In genomic region chr7:74726309-74727101, GRCh38 we compare ENCODE assay signal across 23 cellular contexts. TPM values are rescaled to one million over a fixed set of nuclear protein-coding genes. Genes with fewer than 3 reads are reported as not detected.
A peak's percentile ranks its signal among the peaks of the same experiment; 100 is the strongest.
DNase-seq lines count a peak whose midpoint lies in the region; ATAC-seq, FAIRE-seq and TF ChIP-seq lines count a peak whose summit lies in the region.
"Had no signal": no experiment of that assay in that cellular context is flagged by ENCODE, and none has a peak within 500 bp of the region (broad histone marks: within the 10 kb centered on the region; RNA-seq: fewer than 3 reads in every experiment).

No MANE protein-coding gene starts in this region.

- H3K4me3 ChIP-seq in astrocyte (ENCODE audit: insufficient read depth, low read depth, low read length) (no peak overlapping the region), subcutaneous abdominal adipose tissue (ENCODE audit: low read depth in 1 of 5, low read length in 5 of 5) (no peak overlapping the region), BE2C (ENCODE audit: low read depth, low read length) (no peak overlapping the region)
- H3K4me3 ChIP-seq: BLaER1, GM12878 had no signal

- no peak for FAIRE-seq in astrocyte (lab: Jason Lieb, UNC)
- FAIRE-seq: G401.6, GM12878, GM18507, RCC 7860 had no signal

- TF ChIP-seq CTCF in astrocyte (IDR thresholded peaks at IDR 0.05; ENCODE audit: insufficient read depth, low read depth, low read length) (no peak), nephron (IDR thresholded peaks at IDR 0.05; ENCODE audit: unreplicated experiment in 3 of 3) (no peak), BE2C (IDR thresholded peaks at IDR 0.05; ENCODE audit: low read depth, low read length) (no peak)

- H2AFZ ChIP-seq in astrocyte (ENCODE audit: low read depth, low read length), result no peak overlapping the region

- H3K4me1 Mint-ChIP-seq in astrocyte (ENCODE audit: low read depth, unreplicated experiment) (no peaks in the 10 kb centered on the region), nephron (peaks cover 8% of the 10 kb centered on the region)
- no peaks in the 10 kb centered on the region for H3K4me1 Mint-ChIP-seq in T-helper 2 cell treated with Interferon-gamma antibody and Interleukin-4, amounts not matched to agents 5 μg/mL and 100 μg/mL, for 36 hours (ENCODE audit: low read depth)

- H3K36me3 Mint-ChIP-seq in activated naive CD4-positive, alpha-beta T cell treated with anti-CD3 and anti-CD28 coated beads, Interleukin-2, amount 50 U/mL, for 72 hours, result peaks cover 0 to 10% of the 10 kb centered on the region in 2 donors
- H3K36me3 Mint-ChIP-seq in astrocyte (ENCODE audit: low read depth, unreplicated experiment) (peaks cover 5% of the 10 kb centered on the region), nephron (ENCODE audit: low read depth) (peaks cover 41% of the 10 kb centered on the region)
- H3K36me3 Mint-ChIP-seq in T-helper 2 cell treated with Interferon-gamma antibody and Interleukin-4, amounts not matched to agents 5 μg/mL and 100 μg/mL, for 36 hours (ENCODE audit: low read depth), result peaks cover 20% of the 10 kb centered on the region

- H3K4me2 ChIP-seq in astrocyte (ENCODE audit: low read length), result no peak overlapping the region
- H3K4me2 ChIP-seq: BLaER1 had no signal

- H3K27me3 ChIP-seq in astrocyte (ENCODE audit: insufficient read depth, low read length) (no peaks in the 10 kb centered on the region), subcutaneous abdominal adipose tissue (ENCODE audit: control insufficient read depth in 5 of 5, insufficient read depth in 4 of 5, low read length in 5 of 5) (no peaks in the 10 kb centered on the region), BE2C (no peaks in the 10 kb centered on the region)
- H3K27me3 ChIP-seq: BLaER1 had no signal

- H3K4me1 ChIP-seq in astrocyte (ENCODE audit: insufficient read depth, low read length) (no peaks in the 10 kb centered on the region), subcutaneous abdominal adipose tissue (ENCODE audit: control insufficient read depth in 5 of 5, insufficient read depth in 5 of 5, low read length in 5 of 5) (peaks cover 0 to 2% (median 0%) of the 10 kb centered on the region in 5 donors), BE2C (no peaks in the 10 kb centered on the region; the same call in 1 of the 2 replicates)
- H3K4me1 ChIP-seq: BLaER1 had no signal

- H3K9me3 ChIP-seq in astrocyte (ENCODE audit: insufficient read depth, low read depth, low read length), result no peaks in the 10 kb centered on the region
- no peaks in the 10 kb centered on the region for H3K9me3 ChIP-seq in subcutaneous abdominal adipose tissue (ENCODE audit: control insufficient read depth in 5 of 5, low read length in 5 of 5)
- no peaks in the 10 kb centered on the region for H3K9me3 ChIP-seq in BE2C
- H3K9me3 ChIP-seq: BLaER1 had no signal

- H3K27ac Mint-ChIP-seq in activated naive CD4-positive, alpha-beta T cell treated with anti-CD3 and anti-CD28 coated beads, Interleukin-2, amount 50 U/mL, for 72 hours, result peak overlapping the region; percentile 20 to 72
- H3K27ac Mint-ChIP-seq in astrocyte (ENCODE audit: unreplicated experiment) (peak overlapping the region; percentile 19), nephron (peak overlapping the region in 2 of 3 experiments; percentile 43 to 52)
- no peak overlapping the region for H3K27ac Mint-ChIP-seq in T-helper 2 cell treated with Interferon-gamma antibody and Interleukin-4, amounts not matched to agents 5 μg/mL and 100 μg/mL, for 36 hours

- no peak for DNase-seq in activated naive CD4-positive, alpha-beta T cell treated with anti-CD3 and anti-CD28 coated beads, Interleukin-2, amount 50 U/mL, for 72 hours (ENCODE audit: low spot score in 2 of 2)
- DNase-seq in activated naive CD4-positive, alpha-beta T cell (lab: John Stamatoyannopoulos, UW), result no peak
- DNase-seq in astrocyte (ENCODE audit: low read depth) (no peak), BE2C (no peak)
- DNase-seq in T-helper 2 cell treated with Interferon-gamma antibody and Interleukin-4, amounts not matched to agents 5 μg/mL and 100 μg/mL, for 36 hours (ENCODE audit: low spot score), result no peak
- no peak for DNase-seq in effector CD4-positive, alpha-beta T cell
- DNase-seq: 8988T, DND-41, KBM-7, NCI-H1436, NCI-H2029, NCI-H2171, NCI-H446, SHP77 had no signal

- no peaks in the 10 kb centered on the region for H4K20me1 ChIP-seq in astrocyte (ENCODE audit: insufficient read depth, low read length)

- H3K36me3 ChIP-seq in astrocyte (ENCODE audit: insufficient read depth, low read length) (peaks cover 22% of the 10 kb centered on the region), subcutaneous abdominal adipose tissue (ENCODE audit: control insufficient read depth in 5 of 5, insufficient read depth in 5 of 5, low read length in 5 of 5) (peaks cover 14 to 20% (median 19%) of the 10 kb centered on the region in 5 donors), BE2C (peaks cover 27% of the 10 kb centered on the region)

- H3K27ac ChIP-seq in astrocyte (ENCODE audit: low read depth, low read length) (no peak overlapping the region), subcutaneous abdominal adipose tissue (ENCODE audit: low read depth, low read length) (peak overlapping the region; percentile 5)
- H3K27ac ChIP-seq: BLaER1, HL-60 had no signal

- H3K4me3 Mint-ChIP-seq in astrocyte (ENCODE audit: unreplicated experiment) (no peak overlapping the region), nephron (no peak overlapping the region)
- H3K4me3 Mint-ChIP-seq in T-helper 2 cell treated with Interferon-gamma antibody and Interleukin-4, amounts not matched to agents 5 μg/mL and 100 μg/mL, for 36 hours, result no peak overlapping the region

- H3K79me2 ChIP-seq in astrocyte (ENCODE audit: insufficient read depth, low read length), result peaks cover 10% of the 10 kb centered on the region

- no peaks in the 10 kb centered on the region for H3K27me3 Mint-ChIP-seq in astrocyte (ENCODE audit: low read depth, unreplicated experiment)
- H3K27me3 Mint-ChIP-seq in nephron (ENCODE audit: low read depth), result no peaks in the 10 kb centered on the region
- H3K27me3 Mint-ChIP-seq in T-helper 2 cell treated with Interferon-gamma antibody and Interleukin-4, amounts not matched to agents 5 μg/mL and 100 μg/mL, for 36 hours (ENCODE audit: low read depth), result no peaks in the 10 kb centered on the region

- H3K9me3 Mint-ChIP-seq in activated naive CD4-positive, alpha-beta T cell treated with anti-CD3 and anti-CD28 coated beads, Interleukin-2, amount 50 U/mL, for 72 hours, result no peaks in the 10 kb centered on the region
- H3K9me3 Mint-ChIP-seq in astrocyte (ENCODE audit: unreplicated experiment) (no peaks in the 10 kb centered on the region), nephron (no peaks in the 10 kb centered on the region)
- no peaks in the 10 kb centered on the region for H3K9me3 Mint-ChIP-seq in T-helper 2 cell treated with Interferon-gamma antibody and Interleukin-4, amounts not matched to agents 5 μg/mL and 100 μg/mL, for 36 hours

- H3K9ac ChIP-seq in astrocyte (ENCODE audit: low read length) (no peak overlapping the region), subcutaneous abdominal adipose tissue (ENCODE audit: low read length in 5 of 5) (no peak overlapping the region)
- H3K9ac ChIP-seq: BLaER1 had no signal

- ATAC-seq in activated naive CD4-positive, alpha-beta T cell treated with anti-CD3 and anti-CD28 coated beads, Interleukin-2, amount 50 U/mL, for 72 hours, result no peak
- ATAC-seq: GM12878, HCT116 had no signal

RNA-seq across cellular contexts. Expression of gene NCF1, which starts 47.3 kb away (rescaled TPM):
- total RNA-seq in activated naive CD4-positive, alpha-beta T cell treated with anti-CD3 and anti-CD28 coated beads, Interleukin-2, amount 50 U/mL, for 72 hours, result 1 to 10 TPM; 1.4 to 3.2 TPM
- not detected in 2 replicates for total RNA-seq in astrocyte
- polyA plus RNA-seq in BE2C (2012; ENCODE audit: insufficient read depth, insufficient read length, low read depth), result not detected
